29 cellular contexts compared by ENCODE assay signal in genomic region chr2:232870766-232871371, GRCh38. TPM values are rescaled to one million over a fixed set of nuclear protein-coding genes. Genes with fewer than 3 reads are reported as not detected.
DNase-seq lines count a peak whose midpoint lies in the region; ATAC-seq and TF ChIP-seq lines count a peak whose summit lies in the region.
"Had no signal": no experiment of that assay in that cellular context is flagged by ENCODE, and none has a peak within 500 bp of the region (broad histone marks: within the 10 kb centered on the region; RNA-seq: fewer than 3 reads in every experiment).

No MANE protein-coding gene starts in this region.

- H3K4me1 Mint-ChIP-seq in osteocyte (ENCODE audit: unreplicated experiment): peaks cover 3% of the 10 kb centered on the region
- H3K4me1 Mint-ChIP-seq in type B pancreatic cell (ENCODE audit: unreplicated experiment): peaks cover 4% of the 10 kb centered on the region

- H3K36me3 Mint-ChIP-seq in osteocyte (ENCODE audit: unreplicated experiment): no peaks in the 10 kb centered on the region
- no peaks in the 10 kb centered on the region for H3K36me3 Mint-ChIP-seq in type B pancreatic cell
- H3K36me3 Mint-ChIP-seq: CD8-positive, alpha-beta T cell had no signal

- H3K27ac Mint-ChIP-seq in osteocyte (ENCODE audit: unreplicated experiment) (no peak overlapping the region), type B pancreatic cell (no peak overlapping the region)
- H3K27ac Mint-ChIP-seq: B cell; CD8-positive, alpha-beta T cell; stimulated activated effector memory CD8-positive, alpha-beta T cell treated with anti-CD3 and anti-CD28 coated beads, Interleukin-12 subunit alpha, Interleukin-12 subunit beta, amount 100 ng/mL, for 72 hours; T-helper 17 cell had no signal

- no peak overlapping the region for H3K4me3 ChIP-seq in coronary artery
- H3K4me3 ChIP-seq: GM12878, heart right ventricle, lower lobe of right lung had no signal

- ATAC-seq in GM18870 (IDR thresholded peaks at IDR 0.05; ENCODE audit: unreplicated experiment): no peak
- ATAC-seq: CD8-positive, alpha-beta T cell; GM12878; heart right ventricle; lower lobe of right lung; naive thymus-derived CD4-positive, alpha-beta T cell; PC-3; SK-N-SH treated with all-trans-retinoic acid at 6 μM for 48 hours; stimulated activated effector memory CD8-positive, alpha-beta T cell treated with anti-CD3 and anti-CD28 coated beads, Interleukin-12 subunit alpha, Interleukin-12 subunit beta, amount 100 ng/mL, for 72 hours; T-helper 17 cell had no signal

- no peak overlapping the region for H3K4me3 Mint-ChIP-seq in osteocyte (ENCODE audit: unreplicated experiment)
- no peak overlapping the region for H3K4me3 Mint-ChIP-seq in type B pancreatic cell
- H3K4me3 Mint-ChIP-seq: B cell; CD8-positive, alpha-beta T cell; central memory CD8-positive, alpha-beta T cell; naive thymus-derived CD4-positive, alpha-beta T cell; stimulated activated effector memory CD8-positive, alpha-beta T cell treated with anti-CD3 and anti-CD28 coated beads, Interleukin-12 subunit alpha, Interleukin-12 subunit beta, amount 100 ng/mL, for 72 hours; T-helper 17 cell had no signal

- H3K27ac ChIP-seq in coronary artery: no peak overlapping the region
- H3K27ac ChIP-seq: heart right ventricle, lower lobe of right lung had no signal

- DNase-seq in activated effector memory CD4-positive, alpha-beta T cell treated with anti-CD3 and anti-CD28 coated beads, Interleukin-2, amount 50 U/mL, for 16 hours: peak; percentile 31
- DNase-seq in activated effector memory CD4-positive, alpha-beta T cell treated with Interleukin-2 at 50 U/mL for 16 hours: no peak
- DNase-seq in coronary artery (ENCODE audit: low spot score) (peak; percentile 38), osteocyte (ENCODE audit: extremely low spot score, unreplicated experiment) (peak; percentile 78), type B pancreatic cell (ENCODE audit: extremely low spot score, unreplicated experiment) (peak; percentile 60), GDM1 (lab: John Stamatoyannopoulos, UW) (no peak), AG20443 (ENCODE audit: low spot score) (no peak)
- DNase-seq: activated CD4-positive, alpha-beta T cell treated with anti-CD3 and anti-CD28 coated beads, Interleukin-2, amount 50 U/mL, for 4 hours; activated CD4-positive, CD25-positive, alpha-beta regulatory T cell; CD8-positive, alpha-beta T cell; foreskin melanocyte; heart right ventricle; lower lobe of right lung; NCI-H1436; NCI-H2081 treated with DMSO at 0.1 percent for 48 hours; NCI-H2227 treated with DMSO at 0.1 percent for 48 hours; NCI-H526; occipital lobe; PC-3; stimulated activated CD4-positive, alpha-beta T cell treated with anti-CD3 and anti-CD28 coated beads, Interleukin-15, amount 100 ng/mL, for 24 hours; stimulated activated CD4-positive, alpha-beta T cell treated with anti-CD3 and anti-CD28 coated beads, Interleukin-4, amount 100 ng/mL, for 4 hours; T-helper 17 cell had no signal

- H3K9me3 Mint-ChIP-seq in osteocyte (ENCODE audit: unreplicated experiment) (no peaks in the 10 kb centered on the region), type B pancreatic cell (no peaks in the 10 kb centered on the region)
- H3K9me3 Mint-ChIP-seq: CD8-positive, alpha-beta T cell; central memory CD8-positive, alpha-beta T cell; naive thymus-derived CD4-positive, alpha-beta T cell; stimulated activated effector memory CD8-positive, alpha-beta T cell treated with anti-CD3 and anti-CD28 coated beads, Interleukin-12 subunit alpha, Interleukin-12 subunit beta, amount 100 ng/mL, for 72 hours had no signal

- H3K27me3 Mint-ChIP-seq in osteocyte (ENCODE audit: unreplicated experiment) (peaks cover 7% of the 10 kb centered on the region), type B pancreatic cell (peaks cover 9% of the 10 kb centered on the region)

- no peak for TF ChIP-seq CTCF in coronary artery (IDR thresholded peaks at IDR 0.05)
- TF ChIP-seq CTCF in osteocyte (IDR thresholded peaks at IDR 0.05): no peak
- no peak for TF ChIP-seq CTCF in type B pancreatic cell (conservative IDR thresholded peaks at IDR 0.05)

RNA-seq across cellular contexts. Expression of gene SNORC, which starts 0.8 kb away (rescaled TPM):
- total RNA-seq in osteocyte (1.9 and 2.1 TPM in 2 replicates), type B pancreatic cell (ENCODE audit: low replicate concordance) (7.1 and 28.9 TPM in 2 replicates)

Comparison
In these comparisons a context has a peak if more than half of its experiments do, and no peak if none do; other contexts are left out.
1. DNase-seq: peak in activated effector memory CD4-positive, alpha-beta T cell treated with anti-CD3 and anti-CD28 coated beads, Interleukin-2, amount 50 U/mL, for 16 hours (single experiment), coronary artery (single experiment), osteocyte (single experiment) and type B pancreatic cell (single experiment); none in activated effector memory CD4-positive, alpha-beta T cell treated with Interleukin-2 at 50 U/mL for 16 hours (single experiment), GDM1 (single experiment) and AG20443 (single experiment).